ENCODE assay signal across 2 cellular contexts in the genomic region with DNA sequence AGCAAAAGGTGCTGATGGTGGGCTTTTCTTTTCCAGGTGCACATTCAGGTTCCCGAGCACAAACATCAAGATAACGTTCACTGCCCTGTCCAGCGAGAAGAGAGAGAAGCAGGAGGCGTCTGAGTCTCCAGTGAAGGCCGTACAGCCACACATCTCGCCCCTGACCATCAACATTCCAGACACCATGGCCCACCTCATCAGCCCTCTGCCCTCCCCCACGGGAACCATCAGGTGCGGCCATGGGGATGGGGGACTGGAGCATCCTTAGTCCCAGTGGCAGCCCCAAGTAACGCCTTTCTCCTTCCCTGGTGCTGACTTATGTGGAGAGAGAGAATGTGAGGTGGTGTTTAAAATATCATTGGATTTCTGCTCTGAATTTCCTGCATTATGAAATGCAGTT.
A peak's percentile ranks its signal among the peaks of the same experiment; 100 is the strongest.
TF ChIP-seq lines count a peak whose summit lies in the region.

No MANE protein-coding gene starts in this region.

TF ChIP-seq in WTC11, 78 proteins besides CTCF, POLR2A, EP300 and RAD21 (continued from another document):
- TF ChIP-seq, protein P1, sequence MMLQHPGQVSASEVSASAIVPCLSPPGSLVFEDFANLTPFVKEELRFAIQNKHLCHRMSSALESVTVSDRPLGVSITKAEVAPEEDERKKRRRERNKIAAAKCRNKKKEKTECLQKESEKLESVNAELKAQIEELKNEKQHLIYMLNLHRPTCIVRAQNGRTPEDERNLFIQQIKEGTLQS (CRISPR knock-in tag; conservative IDR thresholded peaks at IDR 0.05), result no peak
- TF ChIP-seq EMX1 (CRISPR knock-in tag; IDR thresholded peaks at IDR 0.05), result no peak

TF ChIP-seq in HepG2, 621 proteins besides CTCF, POLR2A, EP300 and RAD21 (continued from another document):
- TF ChIP-seq, protein P2, sequence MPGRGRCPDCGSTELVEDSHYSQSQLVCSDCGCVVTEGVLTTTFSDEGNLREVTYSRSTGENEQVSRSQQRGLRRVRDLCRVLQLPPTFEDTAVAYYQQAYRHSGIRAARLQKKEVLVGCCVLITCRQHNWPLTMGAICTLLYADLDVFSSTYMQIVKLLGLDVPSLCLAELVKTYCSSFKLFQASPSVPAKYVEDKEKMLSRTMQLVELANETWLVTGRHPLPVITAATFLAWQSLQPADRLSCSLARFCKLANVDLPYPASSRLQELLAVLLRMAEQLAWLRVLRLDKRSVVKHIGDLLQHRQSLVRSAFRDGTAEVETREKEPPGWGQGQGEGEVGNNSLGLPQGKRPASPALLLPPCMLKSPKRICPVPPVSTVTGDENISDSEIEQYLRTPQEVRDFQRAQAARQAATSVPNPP (CRISPR knock-in tag; IDR thresholded peaks at IDR 0.05), result no peak
- no peak for TF ChIP-seq ADNP (CRISPR knock-in tag; IDR thresholded peaks at IDR 0.05)
- no peak for TF ChIP-seq TGIF2 (CRISPR knock-in tag; IDR thresholded peaks at IDR 0.05)
- TF ChIP-seq, protein P3, sequence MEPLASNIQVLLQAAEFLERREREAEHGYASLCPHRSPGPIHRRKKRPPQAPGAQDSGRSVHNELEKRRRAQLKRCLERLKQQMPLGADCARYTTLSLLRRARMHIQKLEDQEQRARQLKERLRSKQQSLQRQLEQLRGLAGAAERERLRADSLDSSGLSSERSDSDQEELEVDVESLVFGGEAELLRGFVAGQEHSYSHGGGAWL (CRISPR knock-in tag; IDR thresholded peaks at IDR 0.05), result no peak
- no peak for TF ChIP-seq FOXC1 (CRISPR knock-in tag; IDR thresholded peaks at IDR 0.05; ENCODE audit: borderline replicate concordance)
- no peak for TF ChIP-seq KLF13 (CRISPR knock-in tag; IDR thresholded peaks at IDR 0.05)
- TF ChIP-seq ZNF598 (CRISPR knock-in tag; IDR thresholded peaks at IDR 0.05; ENCODE audit: borderline replicate concordance), result no peak
- no peak for TF ChIP-seq ZNF24 (IDR thresholded peaks at IDR 0.05)
- TF ChIP-seq, protein P4, sequence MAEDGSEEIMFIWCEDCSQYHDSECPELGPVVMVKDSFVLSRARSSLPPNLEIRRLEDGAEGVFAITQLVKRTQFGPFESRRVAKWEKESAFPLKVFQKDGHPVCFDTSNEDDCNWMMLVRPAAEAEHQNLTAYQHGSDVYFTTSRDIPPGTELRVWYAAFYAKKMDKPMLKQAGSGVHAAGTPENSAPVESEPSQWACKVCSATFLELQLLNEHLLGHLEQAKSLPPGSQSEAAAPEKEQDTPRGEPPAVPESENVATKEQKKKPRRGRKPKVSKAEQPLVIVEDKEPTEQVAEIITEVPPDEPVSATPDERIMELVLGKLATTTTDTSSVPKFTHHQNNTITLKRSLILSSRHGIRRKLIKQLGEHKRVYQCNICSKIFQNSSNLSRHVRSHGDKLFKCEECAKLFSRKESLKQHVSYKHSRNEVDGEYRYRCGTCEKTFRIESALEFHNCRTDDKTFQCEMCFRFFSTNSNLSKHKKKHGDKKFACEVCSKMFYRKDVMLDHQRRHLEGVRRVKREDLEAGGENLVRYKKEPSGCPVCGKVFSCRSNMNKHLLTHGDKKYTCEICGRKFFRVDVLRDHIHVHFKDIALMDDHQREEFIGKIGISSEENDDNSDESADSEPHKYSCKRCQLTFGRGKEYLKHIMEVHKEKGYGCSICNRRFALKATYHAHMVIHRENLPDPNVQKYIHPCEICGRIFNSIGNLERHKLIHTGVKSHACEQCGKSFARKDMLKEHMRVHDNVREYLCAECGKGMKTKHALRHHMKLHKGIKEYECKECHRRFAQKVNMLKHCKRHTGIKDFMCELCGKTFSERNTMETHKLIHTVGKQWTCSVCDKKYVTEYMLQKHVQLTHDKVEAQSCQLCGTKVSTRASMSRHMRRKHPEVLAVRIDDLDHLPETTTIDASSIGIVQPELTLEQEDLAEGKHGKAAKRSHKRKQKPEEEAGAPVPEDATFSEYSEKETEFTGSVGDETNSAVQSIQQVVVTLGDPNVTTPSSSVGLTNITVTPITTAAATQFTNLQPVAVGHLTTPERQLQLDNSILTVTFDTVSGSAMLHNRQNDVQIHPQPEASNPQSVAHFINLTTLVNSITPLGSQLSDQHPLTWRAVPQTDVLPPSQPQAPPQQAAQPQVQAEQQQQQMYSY (CRISPR knock-in tag; IDR thresholded peaks at IDR 0.05), result no peak
- TF ChIP-seq SMYD3 (CRISPR knock-in tag; IDR thresholded peaks at IDR 0.05), result no peak
- TF ChIP-seq, protein P5, sequence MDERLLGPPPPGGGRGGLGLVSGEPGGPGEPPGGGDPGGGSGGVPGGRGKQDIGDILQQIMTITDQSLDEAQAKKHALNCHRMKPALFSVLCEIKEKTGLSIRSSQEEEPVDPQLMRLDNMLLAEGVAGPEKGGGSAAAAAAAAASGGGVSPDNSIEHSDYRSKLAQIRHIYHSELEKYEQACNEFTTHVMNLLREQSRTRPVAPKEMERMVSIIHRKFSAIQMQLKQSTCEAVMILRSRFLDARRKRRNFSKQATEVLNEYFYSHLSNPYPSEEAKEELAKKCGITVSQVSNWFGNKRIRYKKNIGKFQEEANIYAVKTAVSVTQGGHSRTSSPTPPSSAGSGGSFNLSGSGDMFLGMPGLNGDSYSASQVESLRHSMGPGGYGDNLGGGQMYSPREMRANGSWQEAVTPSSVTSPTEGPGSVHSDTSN (CRISPR knock-in tag; IDR thresholded peaks at IDR 0.05), result no peak
- no peak for TF ChIP-seq ZSCAN9 (CRISPR knock-in tag; IDR thresholded peaks at IDR 0.05; ENCODE audit: borderline replicate concordance)
- TF ChIP-seq RBM22 (optimal IDR thresholded peaks at IDR 0.05; ENCODE audit: low read length), result peak; percentile 88
- TF ChIP-seq, protein P6, sequence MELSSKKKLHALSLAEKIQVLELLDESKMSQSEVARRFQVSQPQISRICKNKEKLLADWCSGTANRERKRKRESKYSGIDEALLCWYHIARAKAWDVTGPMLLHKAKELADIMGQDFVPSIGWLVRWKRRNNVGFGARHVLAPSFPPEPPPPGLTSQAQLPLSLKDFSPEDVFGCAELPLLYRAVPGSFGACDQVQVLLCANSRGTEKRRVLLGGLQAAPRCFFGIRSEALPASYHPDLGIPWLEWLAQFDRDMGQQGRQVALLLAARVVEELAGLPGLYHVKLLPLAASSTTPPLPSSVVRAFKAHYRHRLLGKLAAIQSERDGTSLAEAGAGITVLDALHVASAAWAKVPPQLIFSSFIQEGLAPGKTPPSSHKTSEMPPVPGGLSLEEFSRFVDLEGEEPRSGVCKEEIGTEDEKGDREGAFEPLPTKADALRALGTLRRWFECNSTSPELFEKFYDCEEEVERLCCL (CRISPR knock-in tag; IDR thresholded peaks at IDR 0.05; ENCODE audit: borderline replicate concordance), result no peak
- TF ChIP-seq XBP1 (CRISPR knock-in tag; IDR thresholded peaks at IDR 0.05), result no peak
- no peak for TF ChIP-seq ZNF34 (CRISPR knock-in tag; IDR thresholded peaks at IDR 0.05; ENCODE audit: borderline replicate concordance)
- TF ChIP-seq NR2F6 (IDR thresholded peaks at IDR 0.05), result no peak
- TF ChIP-seq NR2F6 (CRISPR knock-in tag; IDR thresholded peaks at IDR 0.05), result no peak
- TF ChIP-seq ZNF749 (CRISPR knock-in tag; IDR thresholded peaks at IDR 0.05; ENCODE audit: borderline replicate concordance), result no peak
- TF ChIP-seq JDP2 (CRISPR knock-in tag; IDR thresholded peaks at IDR 0.05; ENCODE audit: borderline replicate concordance), result no peak
- TF ChIP-seq, protein P7, sequence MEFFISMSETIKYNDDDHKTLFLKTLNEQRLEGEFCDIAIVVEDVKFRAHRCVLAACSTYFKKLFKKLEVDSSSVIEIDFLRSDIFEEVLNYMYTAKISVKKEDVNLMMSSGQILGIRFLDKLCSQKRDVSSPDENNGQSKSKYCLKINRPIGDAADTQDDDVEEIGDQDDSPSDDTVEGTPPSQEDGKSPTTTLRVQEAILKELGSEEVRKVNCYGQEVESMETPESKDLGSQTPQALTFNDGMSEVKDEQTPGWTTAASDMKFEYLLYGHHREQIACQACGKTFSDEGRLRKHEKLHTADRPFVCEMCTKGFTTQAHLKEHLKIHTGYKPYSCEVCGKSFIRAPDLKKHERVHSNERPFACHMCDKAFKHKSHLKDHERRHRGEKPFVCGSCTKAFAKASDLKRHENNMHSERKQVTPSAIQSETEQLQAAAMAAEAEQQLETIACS (CRISPR knock-in tag; IDR thresholded peaks at IDR 0.05), result no peak
- TF ChIP-seq ZNF10 (CRISPR knock-in tag; IDR thresholded peaks at IDR 0.05; ENCODE audit: borderline replicate concordance, low read depth), result no peak
- peak; percentile 22 for TF ChIP-seq AGO2 (optimal IDR thresholded peaks at IDR 0.05; ENCODE audit: low read depth, low read length)
- TF ChIP-seq ZFP37 (CRISPR knock-in tag; IDR thresholded peaks at IDR 0.05; ENCODE audit: borderline replicate concordance), result no peak
- TF ChIP-seq, protein P8, sequence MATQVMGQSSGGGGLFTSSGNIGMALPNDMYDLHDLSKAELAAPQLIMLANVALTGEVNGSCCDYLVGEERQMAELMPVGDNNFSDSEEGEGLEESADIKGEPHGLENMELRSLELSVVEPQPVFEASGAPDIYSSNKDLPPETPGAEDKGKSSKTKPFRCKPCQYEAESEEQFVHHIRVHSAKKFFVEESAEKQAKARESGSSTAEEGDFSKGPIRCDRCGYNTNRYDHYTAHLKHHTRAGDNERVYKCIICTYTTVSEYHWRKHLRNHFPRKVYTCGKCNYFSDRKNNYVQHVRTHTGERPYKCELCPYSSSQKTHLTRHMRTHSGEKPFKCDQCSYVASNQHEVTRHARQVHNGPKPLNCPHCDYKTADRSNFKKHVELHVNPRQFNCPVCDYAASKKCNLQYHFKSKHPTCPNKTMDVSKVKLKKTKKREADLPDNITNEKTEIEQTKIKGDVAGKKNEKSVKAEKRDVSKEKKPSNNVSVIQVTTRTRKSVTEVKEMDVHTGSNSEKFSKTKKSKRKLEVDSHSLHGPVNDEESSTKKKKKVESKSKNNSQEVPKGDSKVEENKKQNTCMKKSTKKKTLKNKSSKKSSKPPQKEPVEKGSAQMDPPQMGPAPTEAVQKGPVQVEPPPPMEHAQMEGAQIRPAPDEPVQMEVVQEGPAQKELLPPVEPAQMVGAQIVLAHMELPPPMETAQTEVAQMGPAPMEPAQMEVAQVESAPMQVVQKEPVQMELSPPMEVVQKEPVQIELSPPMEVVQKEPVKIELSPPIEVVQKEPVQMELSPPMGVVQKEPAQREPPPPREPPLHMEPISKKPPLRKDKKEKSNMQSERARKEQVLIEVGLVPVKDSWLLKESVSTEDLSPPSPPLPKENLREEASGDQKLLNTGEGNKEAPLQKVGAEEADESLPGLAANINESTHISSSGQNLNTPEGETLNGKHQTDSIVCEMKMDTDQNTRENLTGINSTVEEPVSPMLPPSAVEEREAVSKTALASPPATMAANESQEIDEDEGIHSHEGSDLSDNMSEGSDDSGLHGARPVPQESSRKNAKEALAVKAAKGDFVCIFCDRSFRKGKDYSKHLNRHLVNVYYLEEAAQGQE (IDR thresholded peaks at IDR 0.05; ENCODE audit: borderline replicate concordance in 1 of 2, low read depth in 1 of 2, low read length in 2 of 2), result no peak
- TF ChIP-seq ZBTB38 (CRISPR knock-in tag; IDR thresholded peaks at IDR 0.05), result peak; percentile 72; the same call in 1 of the 2 replicates
- TF ChIP-seq REPIN1 (CRISPR knock-in tag; IDR thresholded peaks at IDR 0.05; ENCODE audit: borderline replicate concordance, low read depth), result no peak
- TF ChIP-seq ONECUT2 (CRISPR knock-in tag; IDR thresholded peaks at IDR 0.05), result no peak
- TF ChIP-seq ZNF17 (CRISPR knock-in tag; IDR thresholded peaks at IDR 0.05), result no peak
- 0 out of 4 replicates have a peak, but pooled peaks have one; percentile 13 to 16 for TF ChIP-seq MAFK (conservative IDR thresholded peaks at IDR 0.05 in 1 of 2, IDR thresholded peaks at IDR 0.05 in 1 of 2; ENCODE audit: low read length in 2 of 2)
- TF ChIP-seq SALL1 (CRISPR knock-in tag; IDR thresholded peaks at IDR 0.05), result 0 out of 2 replicates have a peak, but pooled peaks have one; percentile 12
- TF ChIP-seq GATAD2A (CRISPR knock-in tag; IDR thresholded peaks at IDR 0.05), result 0 out of 2 replicates have a peak, but pooled peaks have one; percentile 4
- TF ChIP-seq CENPT (CRISPR knock-in tag; IDR thresholded peaks at IDR 0.05; ENCODE audit: low read depth), result no peak
- no peak for TF ChIP-seq ZNF205 (CRISPR knock-in tag; IDR thresholded peaks at IDR 0.05)
- no peak for TF ChIP-seq ZNF317 (CRISPR knock-in tag; IDR thresholded peaks at IDR 0.05)
- TF ChIP-seq KLF16 (CRISPR knock-in tag; IDR thresholded peaks at IDR 0.05), result no peak
- TF ChIP-seq ZNF431 (CRISPR knock-in tag; IDR thresholded peaks at IDR 0.05; ENCODE audit: borderline replicate concordance, low read depth), result no peak
- no peak for TF ChIP-seq ZBTB1 (CRISPR knock-in tag; IDR thresholded peaks at IDR 0.05; ENCODE audit: borderline replicate concordance)
- TF ChIP-seq, protein P9, sequence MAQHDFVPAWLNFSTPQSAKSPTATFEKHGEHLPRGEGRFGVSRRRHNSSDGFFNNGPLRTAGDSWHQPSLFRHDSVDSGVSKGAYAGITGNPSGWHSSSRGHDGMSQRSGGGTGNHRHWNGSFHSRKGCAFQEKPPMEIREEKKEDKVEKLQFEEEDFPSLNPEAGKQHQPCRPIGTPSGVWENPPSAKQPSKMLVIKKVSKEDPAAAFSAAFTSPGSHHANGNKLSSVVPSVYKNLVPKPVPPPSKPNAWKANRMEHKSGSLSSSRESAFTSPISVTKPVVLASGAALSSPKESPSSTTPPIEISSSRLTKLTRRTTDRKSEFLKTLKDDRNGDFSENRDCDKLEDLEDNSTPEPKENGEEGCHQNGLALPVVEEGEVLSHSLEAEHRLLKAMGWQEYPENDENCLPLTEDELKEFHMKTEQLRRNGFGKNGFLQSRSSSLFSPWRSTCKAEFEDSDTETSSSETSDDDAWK (CRISPR knock-in tag; IDR thresholded peaks at IDR 0.05), result no peak
- no peak for TF ChIP-seq ZNF33B (CRISPR knock-in tag; IDR thresholded peaks at IDR 0.05)
- TF ChIP-seq TRIM24 (CRISPR knock-in tag; IDR thresholded peaks at IDR 0.05), result no peak
- TF ChIP-seq, protein P10, sequence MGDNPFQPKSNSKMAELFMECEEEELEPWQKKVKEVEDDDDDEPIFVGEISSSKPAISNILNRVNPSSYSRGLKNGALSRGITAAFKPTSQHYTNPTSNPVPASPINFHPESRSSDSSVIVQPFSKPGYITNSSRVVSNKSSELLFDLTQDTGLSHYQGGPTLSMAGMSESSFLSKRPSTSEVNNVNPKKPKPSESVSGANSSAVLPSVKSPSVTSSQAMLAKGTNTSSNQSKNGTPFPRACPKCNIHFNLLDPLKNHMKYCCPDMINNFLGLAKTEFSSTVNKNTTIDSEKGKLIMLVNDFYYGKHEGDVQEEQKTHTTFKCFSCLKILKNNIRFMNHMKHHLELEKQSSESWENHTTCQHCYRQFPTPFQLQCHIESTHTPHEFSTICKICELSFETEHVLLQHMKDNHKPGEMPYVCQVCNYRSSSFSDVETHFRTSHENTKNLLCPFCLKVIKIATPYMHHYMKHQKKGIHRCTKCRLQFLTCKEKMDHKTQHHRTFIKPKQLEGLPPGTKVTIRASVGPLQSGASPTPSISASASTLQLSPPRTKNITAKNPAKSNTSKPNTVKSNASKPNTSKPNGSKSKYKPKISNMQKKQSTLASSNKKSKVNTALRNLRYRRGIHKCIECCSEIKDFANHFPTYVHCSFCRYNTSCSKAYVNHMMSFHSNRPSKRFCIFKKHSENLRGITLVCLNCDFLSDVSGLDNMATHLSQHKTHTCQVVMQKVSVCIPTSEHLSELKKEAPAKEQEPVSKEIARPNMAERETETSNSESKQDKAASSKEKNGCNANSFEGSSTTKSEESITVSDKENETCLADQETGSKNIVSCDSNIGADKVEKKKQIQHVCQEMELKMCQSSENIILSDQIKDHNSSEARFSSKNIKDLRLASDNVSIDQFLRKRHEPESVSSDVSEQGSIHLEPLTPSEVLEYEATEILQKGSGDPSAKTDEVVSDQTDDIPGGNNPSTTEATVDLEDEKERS (CRISPR knock-in tag; IDR thresholded peaks at IDR 0.05), result no peak
- 0 out of 2 replicates have a peak, but pooled peaks have one; percentile 5 for TF ChIP-seq NFKBIZ (CRISPR knock-in tag; IDR thresholded peaks at IDR 0.05)
